Comparison of ENCODE assay signal across 8 cellular contexts in genomic region chr17:48241131-48241591, GRCh38.
A peak's percentile ranks its signal among the peaks of the same experiment; 100 is the strongest.
DNase-seq lines count a peak whose midpoint lies in the region; ATAC-seq, FAIRE-seq and TF ChIP-seq lines count a peak whose summit lies in the region.

No MANE protein-coding gene starts in this region.

- WGBS in thyroid gland, 2 donors, result 46 to 69% methylated on average over 1 of the region's 1 CpG

- H3K4me3 Mint-ChIP-seq in activated T-helper 1 cell treated with anti-CD3 and anti-CD28 coated beads, Interleukin-12 subunit alpha, Interleukin-12 subunit beta, Interleukin-2, Interleukin-4 antibody, amounts not matched to agents 30 ng/mL and 10 ng/mL and 1 ng/mL, durations not matched to agents 14 hours and 24 hours and 36 hours, result no peak overlapping the region

- in situ Hi-C loops in KBM-7 (cut with MboI; ENCODE audit: low pct_unique_long_range_greater_than_20kb, low sequenced_read_pairs), result no loop called here

- H3K27me3 Mint-ChIP-seq in activated T-helper 1 cell treated with anti-CD3 and anti-CD28 coated beads, Interleukin-12 subunit alpha, Interleukin-12 subunit beta, Interleukin-2, Interleukin-4 antibody, amounts not matched to agents 30 ng/mL and 10 ng/mL and 1 ng/mL, durations not matched to agents 14 hours and 24 hours and 36 hours (ENCODE audit: insufficient read depth), result no peaks in the 10 kb centered on the region

- H3K9me3 ChIP-seq in keratinocyte (ENCODE audit: control insufficient read depth, low read depth, low read length) (no peaks in the 10 kb centered on the region), thyroid gland (no peaks in the 10 kb centered on the region)

- peak; percentile 68 for DNase-seq in SIG-M5 treated with dmso at 0.1 percent for 504 hours (lab: John Stamatoyannopoulos, UW; ENCODE audit: unreplicated experiment)
- DNase-seq in SIG-M5 (lab: John Stamatoyannopoulos, UW), result no peak
- peak; percentile 23 for DNase-seq in KBM-7
- DNase-seq in activated T-helper 1 cell treated with anti-CD3 and anti-CD28 coated beads, Interleukin-12 subunit alpha, Interleukin-12 subunit beta, Interleukin-2, Interleukin-4 antibody, amounts not matched to agents 30 ng/mL and 10 ng/mL and 1 ng/mL, durations not matched to agents 14 hours and 24 hours and 36 hours (ENCODE audit: low spot score), result no peak
- no peak for DNase-seq in keratinocyte (ENCODE audit: low read depth, low spot score)
- no peak for DNase-seq in mesenteric fat pad (ENCODE audit: low spot score)
- DNase-seq in thyroid gland, result no peak

- intact Hi-C loops in activated T-helper 1 cell treated with anti-CD3 and anti-CD28 coated beads, Interleukin-12 subunit alpha, Interleukin-12 subunit beta, Interleukin-2, Interleukin-4 antibody, amounts not matched to agents 30 ng/mL and 10 ng/mL and 1 ng/mL, durations not matched to agents 14 hours and 24 hours and 36 hours (cut with micrococcal nuclease), result no loop called here
- intact Hi-C loops in thyroid gland (cut with DNase I), result no loop called here

- no peaks in the 10 kb centered on the region for H3K36me3 ChIP-seq in keratinocyte (ENCODE audit: control insufficient read depth in 2 of 2, extremely low read depth in 1 of 2, insufficient read depth in 2 of 2, low read length in 2 of 2)
- H3K36me3 ChIP-seq in thyroid gland, result no peaks in the 10 kb centered on the region

- H3K4me3 ChIP-seq in keratinocyte (ENCODE audit: control insufficient read depth in 2 of 3, extremely low read depth in 1 of 3, insufficient read depth in 2 of 3, low read depth in 1 of 3, low read length in 3 of 3) (no peak overlapping the region), thyroid gland (replicated peaks in 1 of 3) (no peak overlapping the region)

- no peak for TF ChIP-seq CTCF in keratinocyte (optimal IDR thresholded peaks at IDR 0.05 in 1 of 3, IDR thresholded peaks at IDR 0.05 in 1 of 3, conservative IDR thresholded peaks at IDR 0.05 in 1 of 3; ENCODE audit: extremely low read depth in 1 of 3, insufficient read depth in 2 of 3, low read length in 3 of 3)
- no peak for TF ChIP-seq CTCF in thyroid gland (IDR thresholded peaks at IDR 0.05)

- dilution Hi-C loops in keratinocyte (cut with MboI; ENCODE audit: extremely low pct_ligation_motif_present, low sequenced_read_pairs), result no loop called here

- TF ChIP-seq POLR2A in thyroid gland (IDR thresholded peaks at IDR 0.05), result no peak

- peak; percentile 79 for FAIRE-seq in keratinocyte (lab: Jason Lieb, UNC)

- H3K27ac ChIP-seq in keratinocyte (ENCODE audit: control insufficient read depth, insufficient read depth, low read length) (peak overlapping the region; percentile 57), thyroid gland (no peak overlapping the region)

- peak overlapping the region; percentile 73 for H2AFZ ChIP-seq in keratinocyte (ENCODE audit: control insufficient read depth, low read length)

- H4K20me1 ChIP-seq in keratinocyte (ENCODE audit: control insufficient read depth, extremely low read depth, insufficient read depth, low read length), result no peaks in the 10 kb centered on the region

- H3K4me1 Mint-ChIP-seq in activated T-helper 1 cell treated with anti-CD3 and anti-CD28 coated beads, Interleukin-12 subunit alpha, Interleukin-12 subunit beta, Interleukin-2, Interleukin-4 antibody, amounts not matched to agents 30 ng/mL and 10 ng/mL and 1 ng/mL, durations not matched to agents 14 hours and 24 hours and 36 hours (ENCODE audit: low read depth), result peaks cover 63% of the 10 kb centered on the region

- no peaks in the 10 kb centered on the region for H3K79me2 ChIP-seq in keratinocyte (ENCODE audit: control insufficient read depth, insufficient read depth, low read length)

- H3K4me1 ChIP-seq in keratinocyte (ENCODE audit: control insufficient read depth, extremely low read depth, insufficient read depth, low read length) (peaks cover 65% of the 10 kb centered on the region), thyroid gland (peaks cover 0 to 18% of the 10 kb centered on the region in 2 donors)

- H3K27me3 ChIP-seq in keratinocyte (ENCODE audit: control insufficient read depth, extremely low read depth, insufficient read depth, low read length) (no peaks in the 10 kb centered on the region), thyroid gland (no peaks in the 10 kb centered on the region)

- peak; percentile 83 for ATAC-seq in GM21717 (IDR thresholded peaks at IDR 0.05; ENCODE audit: unreplicated experiment)

- H3K4me2 ChIP-seq in keratinocyte (ENCODE audit: control insufficient read depth, extremely low read depth, insufficient read depth, low read depth, low read length), result peak overlapping the region; percentile 57

- no peaks in the 10 kb centered on the region for H3K9me3 Mint-ChIP-seq in activated T-helper 1 cell treated with anti-CD3 and anti-CD28 coated beads, Interleukin-12 subunit alpha, Interleukin-12 subunit beta, Interleukin-2, Interleukin-4 antibody, amounts not matched to agents 30 ng/mL and 10 ng/mL and 1 ng/mL, durations not matched to agents 14 hours and 24 hours and 36 hours

- no peaks in the 10 kb centered on the region for H3K9me1 ChIP-seq in keratinocyte (ENCODE audit: control insufficient read depth, extremely low read depth, insufficient read depth, low read length)

- H3K27ac Mint-ChIP-seq in activated T-helper 1 cell treated with anti-CD3 and anti-CD28 coated beads, Interleukin-12 subunit alpha, Interleukin-12 subunit beta, Interleukin-2, Interleukin-4 antibody, amounts not matched to agents 30 ng/mL and 10 ng/mL and 1 ng/mL, durations not matched to agents 14 hours and 24 hours and 36 hours, result peak overlapping the region; percentile 51

- H3K36me3 Mint-ChIP-seq in activated T-helper 1 cell treated with anti-CD3 and anti-CD28 coated beads, Interleukin-12 subunit alpha, Interleukin-12 subunit beta, Interleukin-2, Interleukin-4 antibody, amounts not matched to agents 30 ng/mL and 10 ng/mL and 1 ng/mL, durations not matched to agents 14 hours and 24 hours and 36 hours (ENCODE audit: low read depth), result peaks cover 9% of the 10 kb centered on the region

- H3K9ac ChIP-seq in keratinocyte (ENCODE audit: control insufficient read depth, extremely low read depth, insufficient read depth, low read length), result no peak overlapping the region

Comparison
In these comparisons a context has a peak if more than half of its experiments do, and no peak if none do; other contexts are left out.
1. DNase-seq: peak in SIG-M5 treated with dmso at 0.1 percent for 504 hours (single experiment) and KBM-7 (single experiment); none in SIG-M5 (single experiment), activated T-helper 1 cell treated with anti-CD3 and anti-CD28 coated beads, Interleukin-12 subunit alpha, Interleukin-12 subunit beta, Interleukin-2, Interleukin-4 antibody, amounts not matched to agents 30 ng/mL and 10 ng/mL and 1 ng/mL, durations not matched to agents 14 hours and 24 hours and 36 hours (single experiment), keratinocyte (single experiment), mesenteric fat pad (single experiment) and thyroid gland (0 of 2).